ENCODE assay signal across 9 cellular contexts in genomic region chr13:49898792-49899191, GRCh38.
"Had no signal": no experiment of that assay in that cellular context is flagged by ENCODE, and none has a peak within 500 bp of the region (broad histone marks: within the 10 kb centered on the region; RNA-seq: fewer than 3 reads in every experiment).

No MANE protein-coding gene starts in this region.

- ATAC-seq: HCT116, K562 had no signal

- H3K36me3 ChIP-seq: HAP-1 had no signal

- H3K4me3 ChIP-seq: GM23248, HAP-1, K562 had no signal

- DNase-seq: GM23248, GOT3, H7, IMR-90, KG1 had no signal

- H3K9me3 ChIP-seq: HAP-1 had no signal

- H3K4me1 ChIP-seq: HAP-1 had no signal

- H3K27ac ChIP-seq: GM23248, HL-60 had no signal
